31 cellular contexts compared by ENCODE assay signal in the genomic region with DNA sequence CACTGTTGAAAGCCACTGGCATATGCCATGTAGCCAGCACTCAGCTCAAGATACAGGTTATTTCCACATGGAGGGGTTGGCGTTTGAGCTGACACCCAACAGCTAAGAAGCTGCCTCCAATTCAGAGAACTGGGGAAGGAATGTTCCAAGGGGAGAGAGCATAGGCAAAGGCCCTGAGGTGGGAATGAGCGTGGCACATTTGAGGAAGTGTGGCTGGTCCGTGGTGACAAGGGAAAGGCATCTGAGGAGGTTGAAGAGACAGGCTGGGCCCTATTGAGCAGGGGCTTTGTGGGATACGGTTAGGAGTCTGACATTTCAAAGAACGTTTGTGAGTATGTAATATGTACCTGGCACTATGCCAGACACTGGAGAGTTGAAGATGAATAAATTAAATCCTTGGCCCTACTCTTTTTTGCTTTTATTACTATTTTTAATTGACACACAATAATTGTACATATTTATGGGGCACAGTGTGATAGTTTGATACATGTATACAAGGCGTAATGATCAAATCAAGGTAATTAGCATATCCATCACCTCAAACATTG. TPM values are rescaled to one million over a fixed set of nuclear protein-coding genes. Genes with fewer than 3 reads are reported as not detected.
DNase-seq lines count a peak whose midpoint lies in the region; ATAC-seq, FAIRE-seq and TF ChIP-seq lines count a peak whose summit lies in the region.
"Had no signal": no experiment of that assay in that cellular context is flagged by ENCODE, and none has a peak within 500 bp of the region (broad histone marks: within the 10 kb centered on the region; RNA-seq: fewer than 3 reads in every experiment).

No MANE protein-coding gene starts in this region.

- no peak for TF ChIP-seq RAD21 in HepG2 (CRISPR knock-in tag; IDR thresholded peaks at IDR 0.05)

- no TSS peak for BruUV-seq in HepG2 (replicated peaks; lab: Mats Ljungman, UMichigan)

- in situ Hi-C loops in HepG2 (cut with HindIII; ENCODE audit: extremely low pct_ligation_motif_present, low pct_unique_long_range_greater_than_20kb) = no loop called here

- TF ChIP-seq CTCF in HepG2 (CRISPR knock-in tag; IDR thresholded peaks at IDR 0.05) (no peak), right lobe of liver (IDR thresholded peaks at IDR 0.05) (no peak), NB4 (IDR thresholded peaks at IDR 0.05; ENCODE audit: low read depth, low read length) (no peak), endodermal cell (conservative IDR thresholded peaks at IDR 0.05) (no peak)

- POLR2A ChIA-PET in HepG2 (lab: Yijun Ruan, JAX) = no interaction called here

- H3K4me1 ChIP-seq in HepG2 (ENCODE audit: insufficient read depth, low read length) (peaks cover 48% of the 10 kb centered on the region), right lobe of liver (peaks cover 2 to 23% (median 5%) of the 10 kb centered on the region in 4 donors), endodermal cell (ENCODE audit: control insufficient read depth, insufficient read depth, low read length) (peaks cover 5% of the 10 kb centered on the region)

- WGBS in HepG2 (ENCODE audit: low lambda C conversion rate) = 58% methylated on average over 6 of the region's 6 CpGs
- 55% methylated on average over 6 of the region's 6 CpGs for WGBS in right lobe of liver (ENCODE audit: insufficient coverage, low coverage, low lambda C conversion rate, missing lambda C conversion rate)
- WGBS in endodermal cell (ENCODE audit: insufficient coverage in 1 of 2, insufficient read length in 1 of 2), 2 experiments = 58 to 71% methylated on average over 4 to 6 of the region's 6 CpGs

- CTCF ChIA-PET in HepG2 (lab: Yijun Ruan, JAX; ENCODE audit: low intra/inter-chr PET ratio, low total read pairs) = no interaction called here

- H3K36me3 Mint-ChIP-seq in endodermal cell (ENCODE audit: low read depth) = no peaks in the 10 kb centered on the region
- peaks cover 1% of the 10 kb centered on the region for H3K36me3 Mint-ChIP-seq in activated naive CD8-positive, alpha-beta T cell treated with anti-CD3 and anti-CD28 coated beads, Interleukin-2, amount 50 U/mL, for 24 hours (ENCODE audit: low read depth)
- H3K36me3 Mint-ChIP-seq: activated CD4-positive, alpha-beta memory T cell treated with anti-CD3 and anti-CD28 coated beads for 36 hours; WTC11 had no signal

- H3K36me3 ChIP-seq in HepG2 (replicated peaks in 1 of 2; ENCODE audit: control insufficient read depth in 1 of 2, insufficient read depth in 2 of 2, low read length in 2 of 2) (no peaks in the 10 kb centered on the region), right lobe of liver (no peaks in the 10 kb centered on the region), endodermal cell (ENCODE audit: control insufficient read depth, insufficient read depth, low read length) (no peaks in the 10 kb centered on the region)
- H3K36me3 ChIP-seq: lower lobe of right lung, ovary, right atrium auricular region, SJCRH30, upper lobe of left lung had no signal

- peaks cover 25% of the 10 kb centered on the region for H3K4me1 Mint-ChIP-seq in endodermal cell
- H3K4me1 Mint-ChIP-seq in activated naive CD8-positive, alpha-beta T cell treated with anti-CD3 and anti-CD28 coated beads, Interleukin-2, amount 50 U/mL, for 24 hours = peaks cover 49% of the 10 kb centered on the region

- H3K27ac Mint-ChIP-seq in endodermal cell = no peak overlapping the region
- no peak overlapping the region for H3K27ac Mint-ChIP-seq in activated naive CD8-positive, alpha-beta T cell treated with anti-CD3 and anti-CD28 coated beads, Interleukin-2, amount 50 U/mL, for 24 hours
- H3K27ac Mint-ChIP-seq: activated CD4-positive, alpha-beta memory T cell treated with anti-CD3 and anti-CD28 coated beads for 36 hours; WTC11 had no signal

- H3K9me3 ChIP-seq in HepG2 (ENCODE audit: low read length) (no peaks in the 10 kb centered on the region), right lobe of liver (no peaks in the 10 kb centered on the region), endodermal cell (ENCODE audit: control insufficient read depth, low read length) (no peaks in the 10 kb centered on the region)
- H3K9me3 ChIP-seq: Caco-2, lower lobe of right lung, ovary, right atrium auricular region, SJCRH30, upper lobe of left lung had no signal

- H3K9me3 Mint-ChIP-seq in endodermal cell = no peaks in the 10 kb centered on the region
- no peaks in the 10 kb centered on the region for H3K9me3 Mint-ChIP-seq in activated naive CD8-positive, alpha-beta T cell treated with anti-CD3 and anti-CD28 coated beads, Interleukin-2, amount 50 U/mL, for 24 hours
- H3K9me3 Mint-ChIP-seq: activated CD4-positive, alpha-beta memory T cell treated with anti-CD3 and anti-CD28 coated beads for 36 hours; WTC11 had no signal

- no peak overlapping the region for H2AFZ ChIP-seq in HepG2 (ENCODE audit: low read length)

- H4K20me1 ChIP-seq in HepG2 (ENCODE audit: insufficient read depth, low read length) = no peaks in the 10 kb centered on the region

- DNase-seq in HepG2 (ENCODE audit: low spot score) (no peak), right lobe of liver (no peak), NB4 (ENCODE audit: low read depth) (peak; percentile 37), endodermal cell (peak; percentile 43), NCI-H2171 (lab: John Stamatoyannopoulos, UW) (no peak), kidney glomerular epithelial cell (lab: John Stamatoyannopoulos, UW) (no peak)
- DNase-seq in activated naive CD8-positive, alpha-beta T cell treated with anti-CD3 and anti-CD28 coated beads, Interleukin-2, amount 50 U/mL, for 24 hours = no peak
- DNase-seq: activated CD4-positive, alpha-beta memory T cell treated with anti-CD3 and anti-CD28 coated beads for 36 hours; activated gamma-delta T cell treated with Interleukin-2 at 50 U/mL for 16 hours; activated T-cell treated with anti-CD3 and anti-CD28 coated beads for 4 hours; amniotic stem cell; Caco-2; cortex of kidney; hippocampal formation; lower lobe of right lung; MM.1S; NCI-H2107; NCI-H526 treated with DMSO at 0.1 percent for 48 hours; ovary; stimulated activated CD4-positive, alpha-beta T cell treated with anti-CD3 and anti-CD28 coated beads, Interleukin-12 subunit alpha, Interleukin-12 subunit beta, amount 100 ng/mL, for 4 hours; upper lobe of left lung had no signal

- H3K9ac ChIP-seq in HepG2 (ENCODE audit: insufficient read depth, low read depth, low read length) (no peak overlapping the region), endodermal cell (ENCODE audit: extremely low read depth, low read length, poor library complexity, severe bottlenecking) (no peak overlapping the region)

- no peak for FAIRE-seq in HepG2 (lab: Jason Lieb, UNC)
- FAIRE-seq: bronchial epithelial cell, endothelial cell of umbilical vein, islet of Langerhans had no signal

- H3K27ac ChIP-seq in HepG2 (ENCODE audit: extremely low read length, insufficient read depth, low read length) = no peak overlapping the region
- H3K27ac ChIP-seq in right lobe of liver = no peak overlapping the region
- H3K27ac ChIP-seq in endodermal cell (ENCODE audit: low read depth, low read length) = no peak overlapping the region
- H3K27ac ChIP-seq: lower lobe of right lung, ovary, right atrium auricular region, SJCRH30, upper lobe of left lung had no signal

- H3K27me3 Mint-ChIP-seq in endodermal cell (ENCODE audit: insufficient read depth) = no peaks in the 10 kb centered on the region
- peaks cover 9% of the 10 kb centered on the region for H3K27me3 Mint-ChIP-seq in activated naive CD8-positive, alpha-beta T cell treated with anti-CD3 and anti-CD28 coated beads, Interleukin-2, amount 50 U/mL, for 24 hours

- H3K4me3 Mint-ChIP-seq in endodermal cell = no peak overlapping the region
- H3K4me3 Mint-ChIP-seq in activated naive CD8-positive, alpha-beta T cell treated with anti-CD3 and anti-CD28 coated beads, Interleukin-2, amount 50 U/mL, for 24 hours = no peak overlapping the region
- H3K4me3 Mint-ChIP-seq: activated CD4-positive, alpha-beta memory T cell treated with anti-CD3 and anti-CD28 coated beads for 36 hours; WTC11 had no signal

- H3K79me2 ChIP-seq in HepG2 (ENCODE audit: insufficient read depth, low read length) = no peaks in the 10 kb centered on the region

- TF ChIP-seq EP300 in HepG2 (IDR thresholded peaks at IDR 0.05; ENCODE audit: low read depth in 2 of 2, low read length in 2 of 2) (no peak), HepG2 (CRISPR knock-in tag; IDR thresholded peaks at IDR 0.05; ENCODE audit: borderline replicate concordance) (no peak)

- H3K4me2 ChIP-seq in HepG2 (ENCODE audit: low read depth, low read length) = no peak overlapping the region

- ATAC-seq in HepG2 (no peak), right lobe of liver (no peak), HG03521 (IDR thresholded peaks at IDR 0.05; ENCODE audit: unreplicated experiment) (no peak)
- no peak for ATAC-seq in activated naive CD8-positive, alpha-beta T cell treated with anti-CD3 and anti-CD28 coated beads, Interleukin-2, amount 50 U/mL, for 24 hours
- ATAC-seq: lower lobe of right lung, WTC11 had no signal

- TF ChIP-seq POLR2A in HepG2 (IDR thresholded peaks at IDR 0.05; ENCODE audit: insufficient read depth in 1 of 2, low read depth in 2 of 2, low read length in 2 of 2) = no peak
- TF ChIP-seq POLR2A in right lobe of liver (IDR thresholded peaks at IDR 0.05) = no peak
- no peak for TF ChIP-seq POLR2A in NB4 (IDR thresholded peaks at IDR 0.05; ENCODE audit: extremely low read depth, insufficient read length)

- H3K27me3 ChIP-seq in HepG2 (ENCODE audit: control insufficient read depth in 1 of 2, insufficient read depth in 2 of 2, low read length in 2 of 2) (no peaks in the 10 kb centered on the region; a peak in 1 of 5 replicates), right lobe of liver (no peaks in the 10 kb centered on the region), endodermal cell (ENCODE audit: control insufficient read depth, insufficient read depth, low read length, poor library complexity, severe bottlenecking) (no peaks in the 10 kb centered on the region)
- H3K27me3 ChIP-seq: ovary, right atrium auricular region, SJCRH30, upper lobe of left lung had no signal

- intact Hi-C loops in HepG2 (cut with micrococcal nuclease; ENCODE audit: unreplicated experiment) (no loop called here), right lobe of liver (cut with DNase I) (no loop called here)

- no peak overlapping the region for H3K4me3 ChIP-seq in HepG2 (replicated peaks in 1 of 3; ENCODE audit: insufficient read depth in 1 of 3, low read depth in 2 of 3, low read length in 3 of 3)
- no peak overlapping the region for H3K4me3 ChIP-seq in right lobe of liver
- no peak overlapping the region for H3K4me3 ChIP-seq in NB4 (ENCODE audit: low read depth, low read length)
- no peak overlapping the region for H3K4me3 ChIP-seq in endodermal cell (ENCODE audit: low read length)
- H3K4me3 ChIP-seq: lower lobe of right lung, ovary, right atrium auricular region, SJCRH30, upper lobe of left lung had no signal

RNA-seq across cellular contexts. Expression of gene TMBIM1, which starts 27.6 kb away (rescaled TPM):
- total RNA-seq in HepG2 (2016; rRNA removed; fragmentation: Illumina TruSeq; extraction: Trizol) (69.7 and 139 TPM in 2 replicates), right lobe of liver (100 to 1,000 TPM; 101 to 160 (median 126) TPM), endodermal cell (10 to 100 TPM; 50.7 to 53.8 TPM)
- total RNA-seq in HepG2 (2016; cell fraction: cytosol; rRNA removed; fragmentation: Illumina TruSeq; extraction: Trizol; ENCODE audit: low read depth) = 37.2 and 38.6 TPM in 2 replicates
- 57.8 and 142 TPM in 2 replicates for total RNA-seq in HepG2 (2016; cell fraction: insoluble cytoplasmic fraction; rRNA removed; fragmentation: Illumina TruSeq; extraction: Trizol)
- 88.3 and 90.4 TPM in 2 replicates for total RNA-seq in HepG2 (2016; cell fraction: membrane; rRNA removed; fragmentation: Illumina TruSeq; extraction: Trizol)
- 108 and 128 TPM in 2 replicates for total RNA-seq in HepG2 (2016; cell fraction: nucleus; rRNA removed; fragmentation: Illumina TruSeq; extraction: Trizol)
- polyA plus RNA-seq in HepG2 (2011; rRNA removed) = 127 and 181 TPM in 2 replicates
- polyA plus RNA-seq in HepG2 (2011; cell fraction: cytosol; rRNA removed) = 146 and 187 TPM in 2 replicates
- 207 and 243 TPM in 2 replicates for polyA plus RNA-seq in HepG2 (2011; cell fraction: nucleus; rRNA removed)
- 254 and 390 TPM in 2 replicates for polyA plus RNA-seq in HepG2 (2012)
- 33.9 and 35.7 TPM in 2 replicates for polyA plus RNA-seq in HepG2 (2016; cell fraction: cytosol; fragmentation: Illumina TruSeq; extraction: Trizol; ENCODE audit: low read depth)
- polyA plus RNA-seq in HepG2 (2016; cell fraction: insoluble cytoplasmic fraction; fragmentation: Illumina TruSeq; extraction: Trizol; ENCODE audit: low read depth) = 56.2 and 61.3 TPM in 2 replicates
- polyA plus RNA-seq in HepG2 (2016; cell fraction: membrane; fragmentation: Illumina TruSeq; extraction: Trizol; ENCODE audit: low read depth) = 62.1 and 66.4 TPM in 2 replicates
- polyA plus RNA-seq in HepG2 (2016; cell fraction: nucleus; fragmentation: Illumina TruSeq; extraction: Trizol; ENCODE audit: insufficient read depth, low read depth) = 152 and 156 TPM in 2 replicates
- 19.4 and 315 TPM in 2 replicates for polyA minus RNA-seq in HepG2 (2011; rRNA and poly(A)+ RNA removed; ENCODE audit: low replicate concordance)
- 88.2 and 133 TPM in 2 replicates for polyA minus RNA-seq in HepG2 (2011; cell fraction: cytosol; rRNA and poly(A)+ RNA removed)
- polyA minus RNA-seq in HepG2 (2011; cell fraction: nucleus; rRNA and poly(A)+ RNA removed) = 37.2 and 64.6 TPM in 2 replicates
- polyA plus RNA-seq in endodermal cell (2013, experiment 1 of 2) = 22.4 TPM
- 17.2 TPM for polyA plus RNA-seq in endodermal cell (2013, experiment 2 of 2)

RNA-seq across cellular contexts. Expression of gene CATIP, which starts 36.8 kb away (rescaled TPM):
- total RNA-seq in HepG2 (2016; rRNA removed; fragmentation: Illumina TruSeq; extraction: Trizol) (0.22 TPM in 1 of 2 replicates, not detected in the other), right lobe of liver (not detected), endodermal cell (1 to 10 TPM in 1 of 2 donors, under 1 TPM in 1; 0.22 to 1.0 TPM)
- total RNA-seq in HepG2 (2016; cell fraction: cytosol; rRNA removed; fragmentation: Illumina TruSeq; extraction: Trizol; ENCODE audit: low read depth) = 0.35 TPM in 1 of 2 replicates, not detected in the other
- 0.15 TPM in 1 of 2 replicates, not detected in the other for total RNA-seq in HepG2 (2016; cell fraction: insoluble cytoplasmic fraction; rRNA removed; fragmentation: Illumina TruSeq; extraction: Trizol)
- total RNA-seq in HepG2 (2016; cell fraction: membrane; rRNA removed; fragmentation: Illumina TruSeq; extraction: Trizol) = 0.38 and 0.49 TPM in 2 replicates
- total RNA-seq in HepG2 (2016; cell fraction: nucleus; rRNA removed; fragmentation: Illumina TruSeq; extraction: Trizol) = not detected in 2 replicates
- polyA plus RNA-seq in HepG2 (2011; rRNA removed) = 0.07 and 0.09 TPM in 2 replicates
- polyA plus RNA-seq in HepG2 (2011; cell fraction: cytosol; rRNA removed) = 0.09 and 0.15 TPM in 2 replicates
- 0.48 and 0.87 TPM in 2 replicates for polyA plus RNA-seq in HepG2 (2011; cell fraction: nucleus; rRNA removed)
- polyA plus RNA-seq in HepG2 (2012) = 0.15 TPM in 1 of 2 replicates, not detected in the other
- not detected in 2 replicates for polyA plus RNA-seq in HepG2 (2016; cell fraction: cytosol; fragmentation: Illumina TruSeq; extraction: Trizol; ENCODE audit: low read depth)
- not detected in 2 replicates for polyA plus RNA-seq in HepG2 (2016; cell fraction: insoluble cytoplasmic fraction; fragmentation: Illumina TruSeq; extraction: Trizol; ENCODE audit: low read depth)
- not detected in 2 replicates for polyA plus RNA-seq in HepG2 (2016; cell fraction: membrane; fragmentation: Illumina TruSeq; extraction: Trizol; ENCODE audit: low read depth)
- not detected in 2 replicates for polyA plus RNA-seq in HepG2 (2016; cell fraction: nucleus; fragmentation: Illumina TruSeq; extraction: Trizol; ENCODE audit: insufficient read depth, low read depth)
- 0.36 TPM in 1 of 2 replicates, not detected in the other for polyA minus RNA-seq in HepG2 (2011; rRNA and poly(A)+ RNA removed; ENCODE audit: low replicate concordance)
- not detected in 2 replicates for polyA minus RNA-seq in HepG2 (2011; cell fraction: cytosol; rRNA and poly(A)+ RNA removed)
- 1.4 TPM in 1 of 2 replicates, not detected in the other for polyA minus RNA-seq in HepG2 (2011; cell fraction: nucleus; rRNA and poly(A)+ RNA removed)
- 0.46 TPM for polyA plus RNA-seq in endodermal cell (2013, experiment 1 of 2)
- 0.46 TPM for polyA plus RNA-seq in endodermal cell (2013, experiment 2 of 2)
- total RNA-seq: activated CD4-positive, alpha-beta memory T cell treated with anti-CD3 and anti-CD28 coated beads for 36 hours; bronchial epithelial cell; endothelial cell of umbilical vein; myocyte; right atrium auricular region; SJCRH30; T-helper 2 cell treated with Interferon-gamma antibody and Interleukin-4, amounts not matched to agents 100 ng/mL and 5 ng/mL, for 36 hours had no signal
- polyA plus RNA-seq: endothelial cell of umbilical vein had no signal

RNA-seq across cellular contexts. Expression of gene PNKD, which starts 49.6 kb away (rescaled TPM):
- total RNA-seq in HepG2 (2016; rRNA removed; fragmentation: Illumina TruSeq; extraction: Trizol) (50.0 and 55.9 TPM in 2 replicates), right lobe of liver (100 to 1,000 TPM in 4 of 6 experiments, 10 to 100 TPM in 2; 78.5 to 137 (median 115) TPM), endodermal cell (10 to 100 TPM; 33.9 to 39.6 TPM)
- 21.6 and 27.3 TPM in 2 replicates for total RNA-seq in HepG2 (2016; cell fraction: cytosol; rRNA removed; fragmentation: Illumina TruSeq; extraction: Trizol; ENCODE audit: low read depth)
- total RNA-seq in HepG2 (2016; cell fraction: insoluble cytoplasmic fraction; rRNA removed; fragmentation: Illumina TruSeq; extraction: Trizol) = 48.3 and 59.8 TPM in 2 replicates
- 30.6 and 30.7 TPM in 2 replicates for total RNA-seq in HepG2 (2016; cell fraction: membrane; rRNA removed; fragmentation: Illumina TruSeq; extraction: Trizol)
- total RNA-seq in HepG2 (2016; cell fraction: nucleus; rRNA removed; fragmentation: Illumina TruSeq; extraction: Trizol) = 34.2 and 39.5 TPM in 2 replicates
- 78.0 and 80.4 TPM in 2 replicates for polyA plus RNA-seq in HepG2 (2011; rRNA removed)
- 48.4 and 76.6 TPM in 2 replicates for polyA plus RNA-seq in HepG2 (2011; cell fraction: cytosol; rRNA removed)
- polyA plus RNA-seq in HepG2 (2011; cell fraction: nucleus; rRNA removed) = 76.3 and 77.5 TPM in 2 replicates
- 59.5 and 60.9 TPM in 2 replicates for polyA plus RNA-seq in HepG2 (2012)
- 24.9 and 29.3 TPM in 2 replicates for polyA plus RNA-seq in HepG2 (2016; cell fraction: cytosol; fragmentation: Illumina TruSeq; extraction: Trizol; ENCODE audit: low read depth)
- polyA plus RNA-seq in HepG2 (2016; cell fraction: insoluble cytoplasmic fraction; fragmentation: Illumina TruSeq; extraction: Trizol; ENCODE audit: low read depth) = 58.0 and 59.1 TPM in 2 replicates
- 31.6 and 35.4 TPM in 2 replicates for polyA plus RNA-seq in HepG2 (2016; cell fraction: membrane; fragmentation: Illumina TruSeq; extraction: Trizol; ENCODE audit: low read depth)
- 73.5 and 80.9 TPM in 2 replicates for polyA plus RNA-seq in HepG2 (2016; cell fraction: nucleus; fragmentation: Illumina TruSeq; extraction: Trizol; ENCODE audit: insufficient read depth, low read depth)
- polyA minus RNA-seq in HepG2 (2011; rRNA and poly(A)+ RNA removed; ENCODE audit: low replicate concordance) = 33.3 and 44.2 TPM in 2 replicates
- 15.5 and 20.7 TPM in 2 replicates for polyA minus RNA-seq in HepG2 (2011; cell fraction: cytosol; rRNA and poly(A)+ RNA removed)
- 9.7 and 10.9 TPM in 2 replicates for polyA minus RNA-seq in HepG2 (2011; cell fraction: nucleus; rRNA and poly(A)+ RNA removed)
- polyA plus RNA-seq in endodermal cell (2013, experiment 1 of 2) = 46.6 TPM
- 42.6 TPM for polyA plus RNA-seq in endodermal cell (2013, experiment 2 of 2)

RNA-seq across cellular contexts. Expression of gene AAMP, which starts 50.0 kb away (rescaled TPM):
- total RNA-seq in HepG2 (2016; rRNA removed; fragmentation: Illumina TruSeq; extraction: Trizol) (186 and 241 TPM in 2 replicates), right lobe of liver (10 to 100 TPM; 40.0 to 99.5 (median 45.2) TPM), endodermal cell (10 to 100 TPM; 89.2 to 97.2 TPM)
- 26.6 and 29.2 TPM in 2 replicates for total RNA-seq in HepG2 (2016; cell fraction: cytosol; rRNA removed; fragmentation: Illumina TruSeq; extraction: Trizol; ENCODE audit: low read depth)
- 202 and 247 TPM in 2 replicates for total RNA-seq in HepG2 (2016; cell fraction: insoluble cytoplasmic fraction; rRNA removed; fragmentation: Illumina TruSeq; extraction: Trizol)
- total RNA-seq in HepG2 (2016; cell fraction: membrane; rRNA removed; fragmentation: Illumina TruSeq; extraction: Trizol) = 56.8 and 59.3 TPM in 2 replicates
- total RNA-seq in HepG2 (2016; cell fraction: nucleus; rRNA removed; fragmentation: Illumina TruSeq; extraction: Trizol) = 85.4 and 91.7 TPM in 2 replicates
- polyA plus RNA-seq in HepG2 (2011; rRNA removed) = 110 and 119 TPM in 2 replicates
- 138 and 202 TPM in 2 replicates for polyA plus RNA-seq in HepG2 (2011; cell fraction: cytosol; rRNA removed)
- 161 and 181 TPM in 2 replicates for polyA plus RNA-seq in HepG2 (2011; cell fraction: nucleus; rRNA removed)
- 99.2 and 104 TPM in 2 replicates for polyA plus RNA-seq in HepG2 (2012)
- polyA plus RNA-seq in HepG2 (2016; cell fraction: cytosol; fragmentation: Illumina TruSeq; extraction: Trizol; ENCODE audit: low read depth) = 13.9 and 16.0 TPM in 2 replicates
- polyA plus RNA-seq in HepG2 (2016; cell fraction: insoluble cytoplasmic fraction; fragmentation: Illumina TruSeq; extraction: Trizol; ENCODE audit: low read depth) = 224 and 231 TPM in 2 replicates
- 30.9 and 33.2 TPM in 2 replicates for polyA plus RNA-seq in HepG2 (2016; cell fraction: membrane; fragmentation: Illumina TruSeq; extraction: Trizol; ENCODE audit: low read depth)
- polyA plus RNA-seq in HepG2 (2016; cell fraction: nucleus; fragmentation: Illumina TruSeq; extraction: Trizol; ENCODE audit: insufficient read depth, low read depth) = 127 and 131 TPM in 2 replicates
- polyA minus RNA-seq in HepG2 (2011; rRNA and poly(A)+ RNA removed; ENCODE audit: low replicate concordance) = 41.5 and 143 TPM in 2 replicates
- polyA minus RNA-seq in HepG2 (2011; cell fraction: cytosol; rRNA and poly(A)+ RNA removed) = 58.2 and 63.3 TPM in 2 replicates
- 39.9 and 43.6 TPM in 2 replicates for polyA minus RNA-seq in HepG2 (2011; cell fraction: nucleus; rRNA and poly(A)+ RNA removed)
- polyA plus RNA-seq in endodermal cell (2013, experiment 1 of 2) = 59.9 TPM
- polyA plus RNA-seq in endodermal cell (2013, experiment 2 of 2) = 54.7 TPM

RNA-seq across cellular contexts. Expression of gene GPBAR1, which starts 59.1 kb away (rescaled TPM):
- 0.09 TPM in 1 of 2 replicates, not detected in the other for total RNA-seq in HepG2 (2016; rRNA removed; fragmentation: Illumina TruSeq; extraction: Trizol)
- total RNA-seq in HepG2 (2016; cell fraction: cytosol; rRNA removed; fragmentation: Illumina TruSeq; extraction: Trizol; ENCODE audit: low read depth) = not detected in 2 replicates
- total RNA-seq in HepG2 (2016; cell fraction: insoluble cytoplasmic fraction; rRNA removed; fragmentation: Illumina TruSeq; extraction: Trizol) = 0.15 TPM in 1 of 2 replicates, not detected in the other
- total RNA-seq in HepG2 (2016; cell fraction: membrane; rRNA removed; fragmentation: Illumina TruSeq; extraction: Trizol) = 0.17 TPM in 1 of 2 replicates, not detected in the other
- 0.25 and 0.38 TPM in 2 replicates for total RNA-seq in HepG2 (2016; cell fraction: nucleus; rRNA removed; fragmentation: Illumina TruSeq; extraction: Trizol)
- 0.05 and 0.09 TPM in 2 replicates for polyA plus RNA-seq in HepG2 (2011; rRNA removed)
- 0.05 and 0.12 TPM in 2 replicates for polyA plus RNA-seq in HepG2 (2011; cell fraction: cytosol; rRNA removed)
- 0.45 and 0.68 TPM in 2 replicates for polyA plus RNA-seq in HepG2 (2011; cell fraction: nucleus; rRNA removed)
- polyA plus RNA-seq in HepG2 (2012) = 0.09 and 0.11 TPM in 2 replicates
- 0.08 and 0.22 TPM in 2 replicates for polyA plus RNA-seq in HepG2 (2016; cell fraction: cytosol; fragmentation: Illumina TruSeq; extraction: Trizol; ENCODE audit: low read depth)
- polyA plus RNA-seq in HepG2 (2016; cell fraction: insoluble cytoplasmic fraction; fragmentation: Illumina TruSeq; extraction: Trizol; ENCODE audit: low read depth) = 0.16 TPM in 1 of 2 replicates, not detected in the other
- 0.22 and 0.27 TPM in 2 replicates for polyA plus RNA-seq in HepG2 (2016; cell fraction: membrane; fragmentation: Illumina TruSeq; extraction: Trizol; ENCODE audit: low read depth)
- not detected in 2 replicates for polyA plus RNA-seq in HepG2 (2016; cell fraction: nucleus; fragmentation: Illumina TruSeq; extraction: Trizol; ENCODE audit: insufficient read depth, low read depth)
- 0.12 and 1.2 TPM in 2 replicates for polyA minus RNA-seq in HepG2 (2011; rRNA and poly(A)+ RNA removed; ENCODE audit: low replicate concordance)
- not detected in 2 replicates for polyA minus RNA-seq in HepG2 (2011; cell fraction: cytosol; rRNA and poly(A)+ RNA removed)
- 1.2 and 1.5 TPM in 2 replicates for polyA minus RNA-seq in HepG2 (2011; cell fraction: nucleus; rRNA and poly(A)+ RNA removed)
- 1 to 10 TPM in 2 of 6 experiments, under 1 TPM in 4; 0.56 to 3.2 (median 0.94) TPM for total RNA-seq in right lobe of liver
- under 1 TPM; 0.18 TPM for total RNA-seq in endodermal cell
- 1.9 TPM for polyA plus RNA-seq in endodermal cell (2013, experiment 1 of 2)
- polyA plus RNA-seq in endodermal cell (2013, experiment 2 of 2) = 1.2 TPM
- total RNA-seq: fibroblast of villous mesenchyme had no signal

Comparison
In these comparisons a context has a peak if more than half of its experiments do, and no peak if none do; other contexts are left out.
1. DNase-seq: peak in NB4 (single experiment) and endodermal cell (single experiment); none in HepG2 (single experiment), right lobe of liver (0 of 3), NCI-H2171 (single experiment), kidney glomerular epithelial cell (single experiment) and activated naive CD8-positive, alpha-beta T cell treated with anti-CD3 and anti-CD28 coated beads, Interleukin-2, amount 50 U/mL, for 24 hours (single experiment).